ENCODE assay signal across 21 cellular contexts in the genomic region with DNA sequence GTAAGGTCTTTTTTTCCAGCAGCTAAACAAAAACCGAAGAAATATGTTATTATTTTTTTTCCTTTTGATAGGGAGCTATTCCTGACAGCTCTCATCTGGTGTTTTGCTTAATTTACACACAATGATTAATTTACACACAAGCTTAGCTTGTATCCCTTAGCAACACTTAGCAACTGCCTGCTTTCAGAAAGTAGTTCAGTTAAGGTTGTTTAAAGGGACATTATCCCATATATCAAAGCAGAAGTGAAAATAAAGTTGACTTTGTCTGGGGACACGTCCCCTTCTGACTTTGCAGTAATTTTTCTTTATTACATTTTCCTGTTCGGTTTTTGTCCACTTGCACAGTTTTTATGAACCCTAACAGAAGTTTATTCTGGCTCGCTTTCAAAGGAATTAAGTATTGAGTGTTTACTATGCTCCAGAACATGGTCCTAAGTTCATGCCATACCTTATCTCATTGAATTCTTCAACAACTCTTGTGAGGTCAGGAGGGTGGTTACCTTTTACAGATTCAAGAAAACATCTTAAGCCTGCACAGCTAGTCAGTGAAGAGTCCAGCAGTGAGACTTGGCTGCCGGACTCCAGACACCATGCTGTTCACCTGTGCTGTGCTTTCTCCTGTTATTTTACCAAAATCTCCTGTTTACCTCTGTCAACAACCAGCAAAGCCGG. TPM values are rescaled to one million over a fixed set of nuclear protein-coding genes. Genes with fewer than 3 reads are reported as not detected.
DNase-seq lines count a peak whose midpoint lies in the region; ATAC-seq, FAIRE-seq and TF ChIP-seq lines count a peak whose summit lies in the region.
"Had no signal": no experiment of that assay in that cellular context is flagged by ENCODE, and none has a peak within 500 bp of the region (broad histone marks: within the 10 kb centered on the region; RNA-seq: fewer than 3 reads in every experiment).

No MANE protein-coding gene starts in this region.

- TF ChIP-seq CTCF in upper lobe of left lung (IDR thresholded peaks at IDR 0.05): no peak

- FAIRE-seq in colon (lab: Jason Lieb, UNC): peak; percentile 86
- FAIRE-seq: GM19239, HTR-8/SVneo had no signal

- WGBS in mesendoderm (ENCODE audit: extremely low coverage, insufficient coverage, low lambda C conversion rate): no CpG with 5 or more reads among the region's 6 CpGs
- 49 to 52% methylated on average over 6 of the region's 6 CpGs for WGBS in upper lobe of left lung, 2 donors
- 76% methylated on average over 6 of the region's 6 CpGs for WGBS in right cardiac atrium

- H3K4me1 ChIP-seq in mesendoderm (ENCODE audit: control insufficient read depth, low read depth, low read length): no peaks in the 10 kb centered on the region
- peaks cover 0 to 6% (median 0%) of the 10 kb centered on the region in 4 donors for H3K4me1 ChIP-seq in upper lobe of left lung
- no peaks in the 10 kb centered on the region for H3K4me1 ChIP-seq in right cardiac atrium (ENCODE audit: control insufficient read depth, insufficient read depth, low read length)
- H3K4me1 ChIP-seq: Peyer's patch had no signal

- ATAC-seq in upper lobe of left lung (ENCODE audit: low FRiP score in 2 of 2) (peak; percentile 36 to 91), right cardiac atrium (no peak), GM21360 (IDR thresholded peaks at IDR 0.05; ENCODE audit: unreplicated experiment) (no peak)
- ATAC-seq: HCT116, Right ventricle myocardium inferior had no signal

- no peak overlapping the region for H2BK120ac ChIP-seq in mesendoderm (ENCODE audit: low read depth, low read length)

- H3K4me3 ChIP-seq in mesendoderm (ENCODE audit: low read length) (no peak overlapping the region), upper lobe of left lung (no peak overlapping the region), right cardiac atrium (ENCODE audit: low read length) (no peak overlapping the region)
- H3K4me3 ChIP-seq: GM23248 had no signal

- H3K27ac ChIP-seq in mesendoderm (ENCODE audit: low read depth, low read length): no peak overlapping the region
- no peak overlapping the region for H3K27ac ChIP-seq in upper lobe of left lung
- H3K27ac ChIP-seq in right cardiac atrium (ENCODE audit: low read length): no peak overlapping the region
- H3K27ac ChIP-seq: GM23248, HL-60 had no signal

- no peak overlapping the region for H2BK15ac ChIP-seq in mesendoderm (replicated peaks; ENCODE audit: low read depth)

- H3K18ac ChIP-seq in mesendoderm (ENCODE audit: low read length): no peak overlapping the region

- no peaks in the 10 kb centered on the region for H3K36me3 ChIP-seq in mesendoderm (ENCODE audit: control insufficient read depth, insufficient read depth, low read length)
- H3K36me3 ChIP-seq in upper lobe of left lung: no peaks in the 10 kb centered on the region
- H3K36me3 ChIP-seq: Peyer's patch had no signal

- H3K9me3 ChIP-seq in upper lobe of left lung: peaks cover 5 to 9% (median 6%) of the 10 kb centered on the region in 4 donors
- H3K9me3 ChIP-seq in right cardiac atrium (ENCODE audit: control insufficient read depth, low read length): no peaks in the 10 kb centered on the region

- H3K9ac ChIP-seq in mesendoderm (ENCODE audit: low read length): no peak overlapping the region
- H3K9ac ChIP-seq: GM23248 had no signal

- no peak overlapping the region for H2BK5ac ChIP-seq in mesendoderm (ENCODE audit: low read length)

- peak; percentile 94 for DNase-seq in MV-4-11 (lab: John Stamatoyannopoulos, UW)
- peak; percentile 27 for DNase-seq in mesendoderm
- peak in 1 of 2 donors; percentile 31 for DNase-seq in upper lobe of left lung
- no peak for DNase-seq in right cardiac atrium
- no peak for DNase-seq in NCI-H2107 treated with DMSO at 0.1 percent for 48 hours (lab: John Stamatoyannopoulos, UW; ENCODE audit: unreplicated experiment)
- DNase-seq: ACHN; CD4-positive, CD25-positive, alpha-beta regulatory T cell; DMS53; GM23248; NCI-H1436; NCI-H2029; NCI-H2171 treated with DMSO at 0.1 percent for 48 hours; NCI-H774; Peyer's patch had no signal

- no peak overlapping the region for H4K5ac ChIP-seq in mesendoderm (ENCODE audit: low read length)

- no peak overlapping the region for H2AK5ac ChIP-seq in mesendoderm (ENCODE audit: low read length)

- no peak overlapping the region for H3K4ac ChIP-seq in mesendoderm (ENCODE audit: low read depth, low read length)

- peak in 1 of 4 donors; percentile 28 for TF ChIP-seq EP300 in upper lobe of left lung (IDR thresholded peaks at IDR 0.05)

- TF ChIP-seq POLR2A in upper lobe of left lung (IDR thresholded peaks at IDR 0.05): no peak

- intact Hi-C loops in right cardiac atrium (cut with DNase I): no loop called here

- H3K4me2 ChIP-seq in mesendoderm (ENCODE audit: low read length): no peak overlapping the region

- peaks cover 1% of the 10 kb centered on the region for H3K79me1 ChIP-seq in mesendoderm (ENCODE audit: low read length)

- no peak overlapping the region for H3K23ac ChIP-seq in mesendoderm (ENCODE audit: low read length)

- no peaks in the 10 kb centered on the region for H3K79me2 ChIP-seq in mesendoderm (ENCODE audit: control insufficient read depth, insufficient read depth, low read length)

- no peak overlapping the region for H4K8ac ChIP-seq in mesendoderm (ENCODE audit: low read depth, low read length)

- H3K56ac ChIP-seq in mesendoderm (ENCODE audit: low read length): no peak overlapping the region

- H3K27me3 ChIP-seq in mesendoderm (ENCODE audit: insufficient read depth, low read length, poor library complexity): no peaks in the 10 kb centered on the region
- no peaks in the 10 kb centered on the region for H3K27me3 ChIP-seq in upper lobe of left lung
- no peaks in the 10 kb centered on the region for H3K27me3 ChIP-seq in right cardiac atrium (ENCODE audit: control insufficient read depth, insufficient read depth)
- H3K27me3 ChIP-seq: Peyer's patch had no signal

RNA-seq across cellular contexts. Expression of a gene that starts 41.5 kb away (rescaled TPM):
- 5.3 TPM for polyA plus RNA-seq in mesendoderm (2013, experiment 1 of 2)
- 5.5 TPM for polyA plus RNA-seq in mesendoderm (2013, experiment 2 of 2)
- 10 to 100 TPM; 36.3 to 56.4 (median 41.8) TPM for total RNA-seq in upper lobe of left lung
- 10 to 100 TPM in 3 of 4 donors, 1 to 10 TPM in 1; 7.8 to 13.6 (median 11.8) TPM for total RNA-seq in right cardiac atrium
- polyA plus RNA-seq in right cardiac atrium: 6.7 TPM
- total RNA-seq: CD4-positive, CD25-positive, alpha-beta regulatory T cell had no signal

Comparison
In these comparisons a context has a peak if more than half of its experiments do, and no peak if none do; other contexts are left out.
1. DNase-seq: peak in MV-4-11 (single experiment) and mesendoderm (single experiment); none in right cardiac atrium (0 of 3) and NCI-H2107 treated with DMSO at 0.1 percent for 48 hours (single experiment).
2. ATAC-seq: peak in upper lobe of left lung (2 of 2); none in right cardiac atrium (0 of 2) and GM21360 (single experiment).